1 cellular context compared by ENCODE assay signal in the genomic region with DNA sequence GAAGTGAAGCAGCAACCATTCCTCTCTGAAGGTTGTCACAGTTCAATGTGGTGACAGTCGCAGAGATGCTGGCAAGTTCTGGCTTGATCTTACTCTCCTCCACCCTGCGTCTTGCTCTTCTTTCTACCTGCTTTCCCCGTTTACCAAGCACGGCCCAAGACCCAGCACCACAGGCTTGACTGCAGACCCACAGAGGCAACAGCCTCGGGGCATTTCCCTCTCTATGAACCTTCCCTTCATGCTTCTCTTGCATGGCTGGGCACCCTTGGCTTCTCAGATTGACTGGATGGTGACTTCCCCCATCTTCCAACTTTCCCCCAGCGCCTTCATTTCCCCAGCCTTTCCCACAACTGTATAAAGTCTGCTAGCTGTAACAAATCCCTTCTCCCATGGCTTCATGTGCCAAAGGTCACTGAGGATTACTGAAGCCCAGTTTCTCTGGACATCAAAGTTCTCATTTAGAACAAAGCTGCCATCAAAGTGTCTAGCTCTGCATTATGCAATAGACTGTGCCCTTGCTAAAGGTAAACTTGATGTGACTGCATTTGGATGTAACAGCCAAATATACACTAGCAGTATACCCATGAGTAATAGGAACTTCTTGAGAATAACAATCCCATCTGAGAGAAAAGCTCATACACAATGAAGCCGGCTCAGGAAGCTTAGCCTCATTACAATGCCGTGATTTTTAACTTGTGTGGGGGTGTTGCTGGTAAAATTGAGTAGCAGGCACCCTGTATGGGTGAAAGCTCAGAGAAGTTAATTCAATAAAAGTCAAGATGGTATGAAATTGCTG.
TF ChIP-seq lines count a peak whose summit lies in the region.

No MANE protein-coding gene starts in this region.

TF ChIP-seq in HepG2, 621 proteins besides CTCF, POLR2A, EP300 and RAD21 (continued from another document and continues in another):
- TF ChIP-seq, protein P1, sequence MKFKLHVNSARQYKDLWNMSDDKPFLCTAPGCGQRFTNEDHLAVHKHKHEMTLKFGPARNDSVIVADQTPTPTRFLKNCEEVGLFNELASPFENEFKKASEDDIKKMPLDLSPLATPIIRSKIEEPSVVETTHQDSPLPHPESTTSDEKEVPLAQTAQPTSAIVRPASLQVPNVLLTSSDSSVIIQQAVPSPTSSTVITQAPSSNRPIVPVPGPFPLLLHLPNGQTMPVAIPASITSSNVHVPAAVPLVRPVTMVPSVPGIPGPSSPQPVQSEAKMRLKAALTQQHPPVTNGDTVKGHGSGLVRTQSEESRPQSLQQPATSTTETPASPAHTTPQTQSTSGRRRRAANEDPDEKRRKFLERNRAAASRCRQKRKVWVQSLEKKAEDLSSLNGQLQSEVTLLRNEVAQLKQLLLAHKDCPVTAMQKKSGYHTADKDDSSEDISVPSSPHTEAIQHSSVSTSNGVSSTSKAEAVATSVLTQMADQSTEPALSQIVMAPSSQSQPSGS (CRISPR knock-in tag; IDR thresholded peaks at IDR 0.05), result peak; percentile 96
- TF ChIP-seq ZBTB14 (CRISPR knock-in tag; IDR thresholded peaks at IDR 0.05) (no peak), ERF (CRISPR knock-in tag; IDR thresholded peaks at IDR 0.05) (peak; percentile 95), ZNF101 (CRISPR knock-in tag; IDR thresholded peaks at IDR 0.05; ENCODE audit: borderline replicate concordance, low read depth) (no peak), GATAD2A (CRISPR knock-in tag; IDR thresholded peaks at IDR 0.05) (peak; percentile 100), POLR2AphosphoS5 (IDR thresholded peaks at IDR 0.05; ENCODE audit: low read depth, low read length) (no peak), RXRA (CRISPR knock-in tag; IDR thresholded peaks at IDR 0.05) (peak; percentile 90; the same call in 1 of the 2 replicates), ZNF597 (CRISPR knock-in tag; IDR thresholded peaks at IDR 0.05) (no peak), REPIN1 (CRISPR knock-in tag; IDR thresholded peaks at IDR 0.05; ENCODE audit: borderline replicate concordance, low read depth) (peak; percentile 97; the same call in 1 of the 2 replicates), CENPBD1 (CRISPR knock-in tag; IDR thresholded peaks at IDR 0.05; ENCODE audit: borderline replicate concordance, low read depth) (no peak), AGO2 (optimal IDR thresholded peaks at IDR 0.05; ENCODE audit: low read depth, low read length) (no peak), ZNF225 (CRISPR knock-in tag; IDR thresholded peaks at IDR 0.05) (peak; percentile 70; the same call in 1 of the 2 replicates), ZFP82 (CRISPR knock-in tag; IDR thresholded peaks at IDR 0.05; ENCODE audit: borderline replicate concordance) (no peak), SAP130 (CRISPR knock-in tag; IDR thresholded peaks at IDR 0.05; ENCODE audit: low read depth) (peak; percentile 90), ZNF550 (CRISPR knock-in tag; IDR thresholded peaks at IDR 0.05; ENCODE audit: borderline replicate concordance) (no peak), ZFAT (CRISPR knock-in tag; conservative IDR thresholded peaks at IDR 0.05) (no peak), EHMT2 (IDR thresholded peaks at IDR 0.05; ENCODE audit: borderline replicate concordance, low read depth, low read length) (peak; percentile 99), PITX1 (CRISPR knock-in tag; IDR thresholded peaks at IDR 0.05) (peak; percentile 100), ZNF883 (CRISPR knock-in tag; IDR thresholded peaks at IDR 0.05; ENCODE audit: not compliant biosample characterization) (no peak), ZKSCAN1 (IDR thresholded peaks at IDR 0.05; ENCODE audit: low read length) (peak; percentile 80), HMGXB4 (CRISPR knock-in tag; IDR thresholded peaks at IDR 0.05; ENCODE audit: borderline replicate concordance in 1 of 2, low read depth in 1 of 2) (peak; percentile 25 to 46; a peak in 1 of 4 replicates), ZBTB44 (CRISPR knock-in tag; IDR thresholded peaks at IDR 0.05) (no peak), ZNF503 (CRISPR knock-in tag; IDR thresholded peaks at IDR 0.05) (peak; percentile 85), ATM (IDR thresholded peaks at IDR 0.05; ENCODE audit: borderline replicate concordance) (no peak), ZNF576 (CRISPR knock-in tag; IDR thresholded peaks at IDR 0.05) (no peak), NCOA2 (CRISPR knock-in tag; IDR thresholded peaks at IDR 0.05) (peak; percentile 99), TEAD2 (CRISPR knock-in tag; IDR thresholded peaks at IDR 0.05) (no peak), FOSL1 (CRISPR knock-in tag; IDR thresholded peaks at IDR 0.05; ENCODE audit: borderline replicate concordance) (peak; percentile 33; the same call in 1 of the 2 replicates), BRCA1 (CRISPR knock-in tag; IDR thresholded peaks at IDR 0.05) (no peak), ZNF879 (CRISPR knock-in tag; IDR thresholded peaks at IDR 0.05) (no peak), ZBTB1 (CRISPR knock-in tag; IDR thresholded peaks at IDR 0.05; ENCODE audit: borderline replicate concordance) (no peak), NFIB (CRISPR knock-in tag; IDR thresholded peaks at IDR 0.05; ENCODE audit: borderline replicate concordance) (no peak), ZBTB7B (CRISPR knock-in tag; IDR thresholded peaks at IDR 0.05) (peak; percentile 77), MXD4 (CRISPR knock-in tag; IDR thresholded peaks at IDR 0.05) (peak; percentile 56; the same call in 1 of the 2 replicates), ZNF562 (CRISPR knock-in tag; IDR thresholded peaks at IDR 0.05; ENCODE audit: borderline replicate concordance) (peak; percentile 66; the same call in 1 of the 2 replicates), ZNF329 (CRISPR knock-in tag; IDR thresholded peaks at IDR 0.05; ENCODE audit: low read depth) (no peak), MEF2D (CRISPR knock-in tag; IDR thresholded peaks at IDR 0.05) (peak; percentile 95), PAX8 (CRISPR knock-in tag; IDR thresholded peaks at IDR 0.05; ENCODE audit: borderline replicate concordance) (no peak)
- TF ChIP-seq, protein P2, sequence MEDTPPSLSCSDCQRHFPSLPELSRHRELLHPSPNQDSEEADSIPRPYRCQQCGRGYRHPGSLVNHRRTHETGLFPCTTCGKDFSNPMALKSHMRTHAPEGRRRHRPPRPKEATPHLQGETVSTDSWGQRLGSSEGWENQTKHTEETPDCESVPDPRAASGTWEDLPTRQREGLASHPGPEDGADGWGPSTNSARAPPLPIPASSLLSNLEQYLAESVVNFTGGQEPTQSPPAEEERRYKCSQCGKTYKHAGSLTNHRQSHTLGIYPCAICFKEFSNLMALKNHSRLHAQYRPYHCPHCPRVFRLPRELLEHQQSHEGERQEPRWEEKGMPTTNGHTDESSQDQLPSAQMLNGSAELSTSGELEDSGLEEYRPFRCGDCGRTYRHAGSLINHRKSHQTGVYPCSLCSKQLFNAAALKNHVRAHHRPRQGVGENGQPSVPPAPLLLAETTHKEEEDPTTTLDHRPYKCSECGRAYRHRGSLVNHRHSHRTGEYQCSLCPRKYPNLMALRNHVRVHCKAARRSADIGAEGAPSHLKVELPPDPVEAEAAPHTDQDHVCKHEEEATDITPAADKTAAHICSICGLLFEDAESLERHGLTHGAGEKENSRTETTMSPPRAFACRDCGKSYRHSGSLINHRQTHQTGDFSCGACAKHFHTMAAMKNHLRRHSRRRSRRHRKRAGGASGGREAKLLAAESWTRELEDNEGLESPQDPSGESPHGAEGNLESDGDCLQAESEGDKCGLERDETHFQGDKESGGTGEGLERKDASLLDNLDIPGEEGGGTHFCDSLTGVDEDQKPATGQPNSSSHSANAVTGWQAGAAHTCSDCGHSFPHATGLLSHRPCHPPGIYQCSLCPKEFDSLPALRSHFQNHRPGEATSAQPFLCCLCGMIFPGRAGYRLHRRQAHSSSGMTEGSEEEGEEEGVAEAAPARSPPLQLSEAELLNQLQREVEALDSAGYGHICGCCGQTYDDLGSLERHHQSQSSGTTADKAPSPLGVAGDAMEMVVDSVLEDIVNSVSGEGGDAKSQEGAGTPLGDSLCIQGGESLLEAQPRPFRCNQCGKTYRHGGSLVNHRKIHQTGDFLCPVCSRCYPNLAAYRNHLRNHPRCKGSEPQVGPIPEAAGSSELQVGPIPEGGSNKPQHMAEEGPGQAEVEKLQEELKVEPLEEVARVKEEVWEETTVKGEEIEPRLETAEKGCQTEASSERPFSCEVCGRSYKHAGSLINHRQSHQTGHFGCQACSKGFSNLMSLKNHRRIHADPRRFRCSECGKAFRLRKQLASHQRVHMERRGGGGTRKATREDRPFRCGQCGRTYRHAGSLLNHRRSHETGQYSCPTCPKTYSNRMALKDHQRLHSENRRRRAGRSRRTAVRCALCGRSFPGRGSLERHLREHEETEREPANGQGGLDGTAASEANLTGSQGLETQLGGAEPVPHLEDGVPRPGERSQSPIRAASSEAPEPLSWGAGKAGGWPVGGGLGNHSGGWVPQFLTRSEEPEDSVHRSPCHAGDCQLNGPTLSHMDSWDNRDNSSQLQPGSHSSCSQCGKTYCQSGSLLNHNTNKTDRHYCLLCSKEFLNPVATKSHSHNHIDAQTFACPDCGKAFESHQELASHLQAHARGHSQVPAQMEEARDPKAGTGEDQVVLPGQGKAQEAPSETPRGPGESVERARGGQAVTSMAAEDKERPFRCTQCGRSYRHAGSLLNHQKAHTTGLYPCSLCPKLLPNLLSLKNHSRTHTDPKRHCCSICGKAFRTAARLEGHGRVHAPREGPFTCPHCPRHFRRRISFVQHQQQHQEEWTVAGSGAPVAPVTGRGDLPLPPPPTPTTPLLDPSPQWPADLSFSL (CRISPR knock-in tag; IDR thresholded peaks at IDR 0.05), result no peak
- TF ChIP-seq, protein P3, sequence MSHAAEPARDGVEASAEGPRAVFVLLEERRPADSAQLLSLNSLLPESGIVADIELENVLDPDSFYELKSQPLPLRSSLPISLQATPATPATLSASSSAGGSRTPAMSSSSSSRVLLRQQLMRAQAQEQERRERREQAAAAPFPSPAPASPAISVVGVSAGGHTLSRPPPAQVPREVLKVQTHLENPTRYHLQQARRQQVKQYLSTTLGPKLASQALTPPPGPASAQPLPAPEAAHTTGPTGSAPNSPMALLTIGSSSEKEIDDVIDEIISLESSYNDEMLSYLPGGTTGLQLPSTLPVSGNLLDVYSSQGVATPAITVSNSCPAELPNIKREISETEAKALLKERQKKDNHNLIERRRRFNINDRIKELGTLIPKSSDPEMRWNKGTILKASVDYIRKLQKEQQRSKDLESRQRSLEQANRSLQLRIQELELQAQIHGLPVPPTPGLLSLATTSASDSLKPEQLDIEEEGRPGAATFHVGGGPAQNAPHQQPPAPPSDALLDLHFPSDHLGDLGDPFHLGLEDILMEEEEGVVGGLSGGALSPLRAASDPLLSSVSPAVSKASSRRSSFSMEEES (CRISPR knock-in tag; IDR thresholded peaks at IDR 0.05), result peak; percentile 92
